Comparison of ENCODE assay signal across 7 cellular contexts in genomic region chr1:69213644-69214043, GRCh38.
"Had no signal": no experiment of that assay in that cellular context is flagged by ENCODE, and none has a peak within 500 bp of the region (broad histone marks: within the 10 kb centered on the region; RNA-seq: fewer than 3 reads in every experiment).

No MANE protein-coding gene starts in this region.

- H3K9ac ChIP-seq: GM23248 had no signal

- H3K4me3 ChIP-seq: GM23248, GM23338, HAP-1 had no signal

- H2AFZ ChIP-seq: GM23248, GM23338 had no signal

- H3K4me2 ChIP-seq: GM23338 had no signal

- DNase-seq: GM23248, GOT3, H9, HCEC 1CT, HFFc6 had no signal

- H3K9me3 ChIP-seq: HAP-1 had no signal

- H3K36me3 ChIP-seq: HAP-1 had no signal

- H3K27ac ChIP-seq: GM23248 had no signal
